In the genomic region with DNA sequence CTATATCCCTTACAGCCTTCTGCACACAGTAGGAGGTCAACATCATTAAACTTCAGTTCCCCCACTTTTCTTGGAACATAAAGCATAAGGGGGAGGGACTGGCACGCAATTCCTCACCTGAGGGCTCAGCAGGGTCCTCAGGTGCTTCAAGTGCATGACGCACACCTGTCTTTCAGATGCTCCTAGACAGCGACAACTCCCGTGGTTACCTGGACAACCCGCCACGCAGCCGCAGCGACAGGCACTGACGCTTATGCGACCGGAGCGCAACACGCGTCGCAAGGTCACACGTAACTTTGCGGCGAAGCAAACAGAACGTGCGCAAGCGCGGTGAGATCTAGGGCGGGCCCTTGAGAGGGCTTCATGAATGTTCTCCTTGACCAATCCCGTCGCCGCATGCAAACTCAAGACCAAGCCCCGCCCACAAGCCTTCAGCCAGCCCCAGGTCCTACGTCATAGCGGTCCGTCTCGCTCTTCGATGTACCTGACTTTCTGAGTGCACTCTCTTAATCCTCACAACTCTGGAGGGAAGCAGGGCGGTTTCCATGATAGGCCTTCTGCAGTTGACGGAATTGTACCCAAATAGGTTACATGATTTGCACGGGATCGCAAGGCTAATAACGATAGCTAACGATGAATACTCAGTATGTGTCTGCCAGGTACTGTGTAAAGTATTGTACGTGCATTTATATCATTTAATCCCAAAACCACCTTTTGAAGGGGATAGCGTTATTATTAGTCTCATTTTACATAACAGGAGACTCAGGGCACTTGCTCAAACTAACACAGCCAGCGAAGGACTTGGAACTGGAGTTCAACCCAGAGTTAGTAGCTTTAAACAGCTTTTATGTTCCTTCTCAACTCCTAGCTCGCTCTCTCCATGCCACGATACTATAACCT, we compare ENCODE assay signal across 8 cellular contexts. TPM values are rescaled to one million over a fixed set of nuclear protein-coding genes. Genes with fewer than 3 reads are reported as not detected.
A peak's percentile ranks its signal among the peaks of the same experiment; 100 is the strongest.
DNase-seq lines count a peak whose midpoint lies in the region; ATAC-seq lines count a peak whose summit lies in the region.

A gene with protein sequence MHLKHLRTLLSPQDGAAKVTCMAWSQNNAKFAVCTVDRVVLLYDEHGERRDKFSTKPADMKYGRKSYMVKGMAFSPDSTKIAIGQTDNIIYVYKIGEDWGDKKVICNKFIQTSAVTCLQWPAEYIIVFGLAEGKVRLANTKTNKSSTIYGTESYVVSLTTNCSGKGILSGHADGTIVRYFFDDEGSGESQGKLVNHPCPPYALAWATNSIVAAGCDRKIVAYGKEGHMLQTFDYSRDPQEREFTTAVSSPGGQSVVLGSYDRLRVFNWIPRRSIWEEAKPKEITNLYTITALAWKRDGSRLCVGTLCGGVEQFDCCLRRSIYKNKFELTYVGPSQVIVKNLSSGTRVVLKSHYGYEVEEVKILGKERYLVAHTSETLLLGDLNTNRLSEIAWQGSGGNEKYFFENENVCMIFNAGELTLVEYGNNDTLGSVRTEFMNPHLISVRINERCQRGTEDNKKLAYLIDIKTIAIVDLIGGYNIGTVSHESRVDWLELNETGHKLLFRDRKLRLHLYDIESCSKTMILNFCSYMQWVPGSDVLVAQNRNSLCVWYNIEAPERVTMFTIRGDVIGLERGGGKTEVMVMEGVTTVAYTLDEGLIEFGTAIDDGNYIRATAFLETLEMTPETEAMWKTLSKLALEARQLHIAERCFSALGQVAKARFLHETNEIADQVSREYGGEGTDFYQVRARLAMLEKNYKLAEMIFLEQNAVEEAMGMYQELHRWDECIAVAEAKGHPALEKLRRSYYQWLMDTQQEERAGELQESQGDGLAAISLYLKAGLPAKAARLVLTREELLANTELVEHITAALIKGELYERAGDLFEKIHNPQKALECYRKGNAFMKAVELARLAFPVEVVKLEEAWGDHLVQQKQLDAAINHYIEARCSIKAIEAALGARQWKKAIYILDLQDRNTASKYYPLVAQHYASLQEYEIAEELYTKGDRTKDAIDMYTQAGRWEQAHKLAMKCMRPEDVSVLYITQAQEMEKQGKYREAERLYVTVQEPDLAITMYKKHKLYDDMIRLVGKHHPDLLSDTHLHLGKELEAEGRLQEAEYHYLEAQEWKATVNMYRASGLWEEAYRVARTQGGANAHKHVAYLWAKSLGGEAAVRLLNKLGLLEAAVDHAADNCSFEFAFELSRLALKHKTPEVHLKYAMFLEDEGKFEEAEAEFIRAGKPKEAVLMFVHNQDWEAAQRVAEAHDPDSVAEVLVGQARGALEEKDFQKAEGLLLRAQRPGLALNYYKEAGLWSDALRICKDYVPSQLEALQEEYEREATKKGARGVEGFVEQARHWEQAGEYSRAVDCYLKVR (N-terminal part only) (minus strand): TSS at position 246 of the 900 bp plus-strand sequence. CDS start 90 bp downstream, at position 156.

- H3K27me3 Mint-ChIP-seq in effector memory CD8-positive, alpha-beta T cell, result peaks cover 15% of the 10 kb centered on the region in 2 donors

- peak; percentile 95 for ATAC-seq in GM21360 (IDR thresholded peaks at IDR 0.05; ENCODE audit: unreplicated experiment)
- ATAC-seq in effector memory CD8-positive, alpha-beta T cell (replicated peaks), result peak; percentile 89

- H3K27ac Mint-ChIP-seq in effector memory CD8-positive, alpha-beta T cell, result peak within 1 kb of the TSS; percentile 95 to 97

- peaks cover 4 to 16% of the 10 kb centered on the region in 2 donors for H3K4me1 Mint-ChIP-seq in effector memory CD8-positive, alpha-beta T cell (ENCODE audit: low read depth in 2 of 2)

- DNase-seq in COLO668 (lab: John Stamatoyannopoulos, UW; ENCODE audit: unreplicated experiment) (peak; percentile 99), HT-29 (ENCODE audit: low spot score) (peak; percentile 100), NOMO-1 (lab: John Stamatoyannopoulos, UW; ENCODE audit: unreplicated experiment in 2 of 2) (peak; percentile 99), lung microvascular endothelial cell (ENCODE audit: low read depth in 2 of 2) (peak; percentile 99)
- peak; percentile 96 to 99 for DNase-seq in activated CD8-positive, alpha-beta memory T cell treated with anti-CD3 and anti-CD28 coated beads for 4 hours (ENCODE audit: low read depth in 2 of 2)
- peak; percentile 98 to 99 (median 98) for DNase-seq in effector memory CD8-positive, alpha-beta T cell
- DNase-seq in stimulated activated CD4-positive, alpha-beta T cell treated with anti-CD3 and anti-CD28 coated beads, TNF-alpha, amount 100 ng/mL, for 4 hours (ENCODE audit: low read depth in 3 of 3), result peak; percentile 85 to 99 (median 97)

- peak within 1 kb of the TSS; percentile 80 to 84 for H3K4me3 Mint-ChIP-seq in effector memory CD8-positive, alpha-beta T cell

- no peaks in the 10 kb centered on the region for H3K9me3 Mint-ChIP-seq in effector memory CD8-positive, alpha-beta T cell

- peaks cover 10% of the 10 kb centered on the region for H3K36me3 Mint-ChIP-seq in effector memory CD8-positive, alpha-beta T cell (ENCODE audit: insufficient read depth)

RNA-seq across cellular contexts. Expression of the gene that starts here (rescaled TPM):
- total RNA-seq in HT-29 (2014; rRNA removed; shearing (Covaris generic)), result 21.1 and 24.0 TPM in 2 replicates
- total RNA-seq in lung microvascular endothelial cell, result 7.6 and 8.5 TPM in 2 replicates

Comparison
In these comparisons a context has a peak if more than half of its experiments do, and no peak if none do; other contexts are left out.
1. Peak in every context shown above with its lines: DNase-seq and ATAC-seq.